ENCODE assay signal across 1 cellular context in genomic region chr16:4846901-4847773, GRCh38.
A peak's percentile ranks its signal among the peaks of the same experiment; 100 is the strongest.
TF ChIP-seq lines count a peak whose summit lies in the region.

Gene GLYR1 (minus strand): TSS chr16:4847288. CDS start chr16:4847265, 23 bp downstream.
Gene UBN1 (plus strand): TSS chr16:4847481. CDS start chr16:4852918, 5,437 bp downstream.

TF ChIP-seq in H1, 55 proteins besides CTCF, POLR2A, EP300 and RAD21:
- TF ChIP-seq KDM5A (IDR thresholded peaks at IDR 0.05; ENCODE audit: low read length) (peak; percentile 90), SP1 (IDR thresholded peaks at IDR 0.05; ENCODE audit: low read depth, low read length) (peak; percentile 62; the same call in 1 of the 2 replicates), SAP30 (IDR thresholded peaks at IDR 0.05; ENCODE audit: insufficient read depth, insufficient replicate concordance, low read length) (no peak), SIRT6 (IDR thresholded peaks at IDR 0.05; ENCODE audit: low read length) (no peak), CBX5 (IDR thresholded peaks at IDR 0.05; ENCODE audit: low read depth, low read length) (no peak), MAX (IDR thresholded peaks at IDR 0.05) (peak; percentile 89), RFX5 (IDR thresholded peaks at IDR 0.05; ENCODE audit: borderline replicate concordance, low read depth, low read length) (no peak), GABPA (IDR thresholded peaks at IDR 0.05; ENCODE audit: borderline replicate concordance, insufficient read depth, low read length) (no peak), SP4 (IDR thresholded peaks at IDR 0.05; ENCODE audit: low read length) (no peak), YY1 (IDR thresholded peaks at IDR 0.05; ENCODE audit: low read depth, low read length) (peak; percentile 95), SP2 (IDR thresholded peaks at IDR 0.05; ENCODE audit: low read length) (no peak), EZH2 (IDR thresholded peaks at IDR 0.05; ENCODE audit: low read depth, low read length, severe bottlenecking) (no peak), CHD2 (IDR thresholded peaks at IDR 0.05; ENCODE audit: low read length) (peak; percentile 68), SUZ12 (IDR thresholded peaks at IDR 0.05; ENCODE audit: low read length) (no peak), ATF2 (IDR thresholded peaks at IDR 0.05; ENCODE audit: low read length) (no peak), ASH2L (IDR thresholded peaks at IDR 0.05; ENCODE audit: low read length) (peak; percentile 73), HDAC2 (IDR thresholded peaks at IDR 0.05; ENCODE audit: borderline replicate concordance in 1 of 2, low read depth in 2 of 2, low read length in 2 of 2) (no peak; a peak in 1 of 4 replicates), MAFK (IDR thresholded peaks at IDR 0.05; ENCODE audit: low read depth, low read length) (no peak), BRCA1 (IDR thresholded peaks at IDR 0.05; ENCODE audit: low read depth, low read length) (no peak; the same call in 1 of the 2 replicates), USF2 (IDR thresholded peaks at IDR 0.05; ENCODE audit: low read length) (peak; percentile 99), ATF3 (IDR thresholded peaks at IDR 0.05; ENCODE audit: insufficient read depth, low read depth, low read length) (peak; percentile 99), ZNF274 (IDR thresholded peaks at IDR 0.05; ENCODE audit: borderline replicate concordance, extremely low read depth, low read length) (no peak), FOSL1 (IDR thresholded peaks at IDR 0.05; ENCODE audit: insufficient read depth, low read depth, low read length) (0 out of 2 replicates have a peak, but pooled peaks have one; percentile 37), EGR1 (IDR thresholded peaks at IDR 0.05; ENCODE audit: borderline replicate concordance, low read depth, low read length) (no peak; the same call in 1 of the 2 replicates), KDM4A (IDR thresholded peaks at IDR 0.05; ENCODE audit: low read depth, low read length, severe bottlenecking) (peak; percentile 5), POU5F1 (IDR thresholded peaks at IDR 0.05; ENCODE audit: low read depth, low read length) (no peak), TAF7 (optimal IDR thresholded peaks at IDR 0.05; ENCODE audit: borderline replicate concordance, low read depth, low read length) (peak; percentile 94), JUND (IDR thresholded peaks at IDR 0.05; ENCODE audit: low read length) (peak; percentile 59; the same call in 1 of the 2 replicates), CREB1 (IDR thresholded peaks at IDR 0.05) (peak; percentile 93), JUN (IDR thresholded peaks at IDR 0.05; ENCODE audit: low read depth, low read length) (peak; percentile 42; the same call in 1 of the 2 replicates), TCF12 (IDR thresholded peaks at IDR 0.05; ENCODE audit: low read depth, low read length) (no peak), TAF1 (IDR thresholded peaks at IDR 0.05; ENCODE audit: low read depth, low read length) (peak; percentile 94), TBP (IDR thresholded peaks at IDR 0.05; ENCODE audit: low read depth, low read length) (peak; percentile 80), NRF1 (IDR thresholded peaks at IDR 0.05; ENCODE audit: low read depth, low read length) (no peak), RXRA (IDR thresholded peaks at IDR 0.05; ENCODE audit: insufficient read depth, low read depth, low read length) (no peak), CHD7 (IDR thresholded peaks at IDR 0.05; ENCODE audit: insufficient replicate concordance, low read length) (no peak), TEAD4 (IDR thresholded peaks at IDR 0.05; ENCODE audit: low read depth, low read length) (peak; percentile 3; the same call in 1 of the 2 replicates), SIN3A (conservative IDR thresholded peaks at IDR 0.05 in 1 of 2, IDR thresholded peaks at IDR 0.05 in 1 of 2; ENCODE audit: low read depth in 1 of 2, low read length in 2 of 2) (peak; percentile 7 to 84; a peak in 1 of 4 replicates), POLR2AphosphoS5 (IDR thresholded peaks at IDR 0.05; ENCODE audit: low read depth, low read length) (peak; percentile 81), RBBP5 (IDR thresholded peaks at IDR 0.05; ENCODE audit: borderline replicate concordance, low read depth, low read length) (peak; percentile 96; the same call in 1 of the 2 replicates), BCL11A (IDR thresholded peaks at IDR 0.05; ENCODE audit: low read depth in 2 of 2, low read length in 2 of 2) (no peak), BACH1 (IDR thresholded peaks at IDR 0.05; ENCODE audit: low read length) (no peak), PHF8 (conservative IDR thresholded peaks at IDR 0.05; ENCODE audit: low read depth, low read length) (peak; percentile 94), HDAC6 (IDR thresholded peaks at IDR 0.05; ENCODE audit: low read depth, low read length) (no peak), SRF (IDR thresholded peaks at IDR 0.05; ENCODE audit: low read depth, low read length) (peak; percentile 40; the same call in 1 of the 2 replicates), GTF2F1 (IDR thresholded peaks at IDR 0.05; ENCODE audit: borderline replicate concordance, low read depth, low read length) (peak; percentile 53; the same call in 1 of the 2 replicates), NANOG (IDR thresholded peaks at IDR 0.05; ENCODE audit: insufficient read depth, low read depth, low read length, poor library complexity, severe bottlenecking) (no peak), SIX5 (IDR thresholded peaks at IDR 0.05; ENCODE audit: low read depth, low read length) (no peak), CTBP2 (IDR thresholded peaks at IDR 0.05; ENCODE audit: borderline replicate concordance, insufficient read depth, insufficient read length, low read length) (no peak), CBX8 (IDR thresholded peaks at IDR 0.05; ENCODE audit: borderline replicate concordance, low read depth, low read length) (no peak), CEBPB (IDR thresholded peaks at IDR 0.05; ENCODE audit: low read depth, low read length) (no peak), KDM1A (IDR thresholded peaks at IDR 0.05; ENCODE audit: borderline replicate concordance, low read length) (no peak)
- TF ChIP-seq, protein P1, sequence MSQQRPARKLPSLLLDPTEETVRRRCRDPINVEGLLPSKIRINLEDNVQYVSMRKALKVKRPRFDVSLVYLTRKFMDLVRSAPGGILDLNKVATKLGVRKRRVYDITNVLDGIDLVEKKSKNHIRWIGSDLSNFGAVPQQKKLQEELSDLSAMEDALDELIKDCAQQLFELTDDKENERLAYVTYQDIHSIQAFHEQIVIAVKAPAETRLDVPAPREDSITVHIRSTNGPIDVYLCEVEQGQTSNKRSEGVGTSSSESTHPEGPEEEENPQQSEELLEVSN (IDR thresholded peaks at IDR 0.05) = peak; percentile 42
